In the genomic region with DNA sequence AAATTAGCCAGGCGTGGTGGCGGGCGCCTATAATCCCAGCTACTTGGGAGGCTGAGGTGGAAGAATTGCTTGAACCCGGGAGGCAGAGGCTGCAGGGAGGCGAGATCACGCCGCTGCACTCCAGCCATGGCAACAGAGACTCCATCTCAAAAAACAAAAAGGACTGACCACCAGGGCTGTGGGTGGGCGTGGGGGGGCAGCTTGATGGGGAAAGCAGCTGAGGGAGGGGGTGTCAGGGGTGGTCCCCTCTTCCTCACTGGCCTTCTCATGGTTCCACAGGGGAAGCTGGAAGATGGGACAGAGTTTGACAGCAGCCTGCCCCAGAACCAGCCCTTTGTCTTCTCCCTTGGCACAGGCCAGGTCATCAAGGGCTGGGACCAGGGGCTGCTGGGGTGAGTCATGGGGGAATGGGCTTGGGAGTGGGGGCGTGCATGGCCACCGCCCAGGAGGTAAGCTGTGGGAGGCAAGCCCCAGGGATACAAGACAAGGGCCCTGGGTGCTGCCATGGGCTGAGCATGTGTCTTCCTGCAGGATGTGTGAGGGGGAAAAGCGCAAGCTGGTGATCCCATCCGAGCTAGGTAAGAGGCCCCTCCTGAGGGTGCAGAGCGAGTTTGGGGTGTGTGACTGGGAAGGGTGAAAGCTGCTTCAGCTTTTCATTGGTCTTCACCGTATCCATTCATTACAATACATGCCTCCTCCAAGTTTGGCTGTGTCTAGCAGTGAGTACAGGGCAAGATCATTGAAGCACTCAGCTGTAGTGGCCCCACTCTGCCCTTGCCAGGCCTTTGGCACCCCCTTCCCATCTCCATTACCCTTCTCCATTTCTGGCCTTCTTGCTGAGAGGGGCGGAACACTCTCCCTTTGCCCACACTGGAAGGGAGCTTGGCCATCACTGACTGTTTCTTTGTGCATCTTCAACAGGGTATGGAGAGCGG, we compare ENCODE assay signal across 9 cellular contexts. TPM values are rescaled to one million over a fixed set of nuclear protein-coding genes. Genes with fewer than 3 reads are reported as not detected.
A peak's percentile ranks its signal among the peaks of the same experiment; 100 is the strongest.
DNase-seq lines count a peak whose midpoint lies in the region; ATAC-seq and TF ChIP-seq lines count a peak whose summit lies in the region.
"Had no signal": no experiment of that assay in that cellular context is flagged by ENCODE, and none has a peak within 500 bp of the region (broad histone marks: within the 10 kb centered on the region; RNA-seq: fewer than 3 reads in every experiment).

No MANE protein-coding gene starts in this region.

- POLR2A ChIA-PET in activated CD4-positive, alpha-beta T cell treated with anti-CD3 and anti-CD28 coated beads for 36 hours (lab: Charles Lee): interaction anchor here (0.5 kb wide), 1 partner anchor 41 kb away, joined by 4 read pairs; no protein-coding TSS in a partner anchor

- peaks cover 34% of the 10 kb centered on the region for H3K36me3 Mint-ChIP-seq in activated CD4-positive, alpha-beta T cell treated with anti-CD3 and anti-CD28 coated beads for 36 hours (ENCODE audit: low read depth)

- H3K27me3 ChIP-seq in hepatocyte: no peaks in the 10 kb centered on the region
- H3K27me3 ChIP-seq in stomach: no peaks in the 10 kb centered on the region

- 94% methylated on average over 16 of the region's 16 CpGs for WGBS in hepatocyte (ENCODE audit: low lambda C conversion rate, missing lambda C conversion rate)
- WGBS in stomach, 5 donors: 83 to 86% (median 85%) methylated on average over 13 to 16 of the region's 16 CpGs

- no peak for ATAC-seq in activated CD4-positive, alpha-beta T cell treated with anti-CD3 and anti-CD28 coated beads for 36 hours

- peaks cover 29% of the 10 kb centered on the region for H3K79me2 ChIP-seq in hepatocyte

- peak overlapping the region; percentile 86 for H3K4me3 Mint-ChIP-seq in activated CD4-positive, alpha-beta T cell treated with anti-CD3 and anti-CD28 coated beads for 36 hours

- intact Hi-C loops in activated CD4-positive, alpha-beta T cell treated with anti-CD3 and anti-CD28 coated beads for 36 hours (cut with DNase I, micrococcal nuclease): loop anchor here (5.0 to 10.0 kb wide), 3 partner anchors 36 to 1638 kb away; a partner anchor contains a TSS
- intact Hi-C loops in stomach (cut with DNase I; ENCODE audit: low total_unique reads): no loop called here

- peaks cover 23% of the 10 kb centered on the region for H3K4me1 ChIP-seq in hepatocyte (ENCODE audit: insufficient read depth)
- peaks cover 49 to 83% (median 78%) of the 10 kb centered on the region in 4 donors for H3K4me1 ChIP-seq in stomach

- TF ChIP-seq POLR2A in stomach (IDR thresholded peaks at IDR 0.05): no peak

- peaks cover 33% of the 10 kb centered on the region for H3K4me1 Mint-ChIP-seq in activated CD4-positive, alpha-beta T cell treated with anti-CD3 and anti-CD28 coated beads for 36 hours

- TF ChIP-seq CTCF in WI38 (IDR thresholded peaks at IDR 0.05; ENCODE audit: low read depth, low read length): no peak
- TF ChIP-seq CTCF in hepatocyte (IDR thresholded peaks at IDR 0.05; ENCODE audit: poor library complexity): no peak
- TF ChIP-seq CTCF in stomach (IDR thresholded peaks at IDR 0.05): no peak
- TF ChIP-seq CTCF in GM13977 (IDR thresholded peaks at IDR 0.05; ENCODE audit: extremely low read depth, insufficient read depth, missing control alignments): no peak

- no peaks in the 10 kb centered on the region for H3K9me3 Mint-ChIP-seq in activated CD4-positive, alpha-beta T cell treated with anti-CD3 and anti-CD28 coated beads for 36 hours (ENCODE audit: low read depth)

- no peaks in the 10 kb centered on the region for H4K20me1 ChIP-seq in hepatocyte (ENCODE audit: insufficient read depth, poor library complexity, severe bottlenecking)

- H2AFZ ChIP-seq in hepatocyte: no peak overlapping the region

- peak overlapping the region; percentile 80 for H3K4me2 ChIP-seq in hepatocyte

- H3K4me3 ChIP-seq in WI38 (ENCODE audit: low read depth, low read length) (peak overlapping the region; percentile 84), hepatocyte (no peak overlapping the region), stomach (peak overlapping the region in 2 of 4 donors; percentile 83 to 87)

- CTCF ChIA-PET in activated CD4-positive, alpha-beta T cell treated with anti-CD3 and anti-CD28 coated beads for 36 hours (lab: Charles Lee): interaction anchor here (0.5 to 1.5 kb wide), 5 partner anchors 28 to 61 kb away, joined by 3 to 6 read pairs (median 3); no protein-coding TSS in a partner anchor

- no peak for DNase-seq in activated CD4-positive, alpha-beta T cell treated with anti-CD3 and anti-CD28 coated beads for 36 hours
- no peak for DNase-seq in activated CD4-positive, alpha-beta T cell treated with anti-CD3 and anti-CD28 coated beads, Interleukin-2, amount 50 U/mL, for 48 hours
- no peak for DNase-seq in hepatocyte (ENCODE audit: low spot score)
- no peak for DNase-seq in stomach
- no peak for DNase-seq in COR-L47 (lab: John Stamatoyannopoulos, UW)
- DNase-seq in NCI-H748 (lab: John Stamatoyannopoulos, UW; ENCODE audit: unreplicated experiment): no peak
- DNase-seq in GM13977 (ENCODE audit: low spot score): no peak
- DNase-seq: C1 segment of cervical spinal cord had no signal

- H3K36me3 ChIP-seq in hepatocyte (replicated peaks; ENCODE audit: insufficient read depth, low read depth): no peaks in the 10 kb centered on the region
- H3K36me3 ChIP-seq in stomach: peaks cover 22 to 30% (median 25%) of the 10 kb centered on the region in 4 donors

- no peaks in the 10 kb centered on the region for H3K9me2 ChIP-seq in hepatocyte (replicated peaks; ENCODE audit: insufficient read depth)

- H3K27ac ChIP-seq in hepatocyte: peak overlapping the region; percentile 85
- peak overlapping the region; percentile 94 to 100 (median 99) for H3K27ac ChIP-seq in stomach

- H3K9me3 ChIP-seq in hepatocyte (ENCODE audit: low read depth): no peaks in the 10 kb centered on the region
- H3K9me3 ChIP-seq in stomach: no peaks in the 10 kb centered on the region

- H3K27ac Mint-ChIP-seq in activated CD4-positive, alpha-beta T cell treated with anti-CD3 and anti-CD28 coated beads for 36 hours: peak overlapping the region; percentile 42

- TF ChIP-seq EP300 in stomach (IDR thresholded peaks at IDR 0.05): no peak

- no peaks in the 10 kb centered on the region for H3K27me3 Mint-ChIP-seq in activated CD4-positive, alpha-beta T cell treated with anti-CD3 and anti-CD28 coated beads for 36 hours

- in situ Hi-C loops in GM13977 (cut with MboI; ENCODE audit: low pct_unique_long_range_greater_than_20kb, low sequenced_read_pairs, unreplicated experiment): no loop called here

RNA-seq across cellular contexts. Expression of a gene that starts 2.3 kb away (rescaled TPM):
- 10 to 100 TPM; 19.9 to 21.3 TPM for total RNA-seq in activated CD4-positive, alpha-beta T cell treated with anti-CD3 and anti-CD28 coated beads for 36 hours
- 57.7 and 73.5 TPM in 2 replicates for total RNA-seq in hepatocyte
- 349 and 421 TPM in 2 replicates for polyA plus RNA-seq in hepatocyte
- total RNA-seq in stomach: 10 to 100 TPM; 15.2 to 66.8 (median 47.7) TPM
- 100 to 1,000 TPM; 140 to 257 (median 251) TPM for polyA plus RNA-seq in stomach

RNA-seq across cellular contexts. Expression of a gene that starts 3.6 kb away (rescaled TPM):
- total RNA-seq in activated CD4-positive, alpha-beta T cell treated with anti-CD3 and anti-CD28 coated beads for 36 hours: 100 to 1,000 TPM; 261 to 267 TPM
- total RNA-seq in hepatocyte (86.8 and 96.1 TPM in 2 replicates), stomach (100 to 1,000 TPM in 1 of 5 donors, 10 to 100 TPM in 4; 39.3 to 179 (median 65.9) TPM)
- polyA plus RNA-seq in hepatocyte (222 and 229 TPM in 2 replicates), stomach (100 to 1,000 TPM in 2 of 3 donors, 10 to 100 TPM in 1; 80.6 to 234 (median 190) TPM)

RNA-seq across cellular contexts. Expression of a gene that starts 8.1 kb away (rescaled TPM):
- total RNA-seq in activated CD4-positive, alpha-beta T cell treated with anti-CD3 and anti-CD28 coated beads for 36 hours: 10 to 100 TPM in 1 of 2 experiments, 1 to 10 TPM in 1; 9.0 to 10.9 TPM
- total RNA-seq in hepatocyte (21.1 and 23.5 TPM in 2 replicates), stomach (100 to 1,000 TPM in 1 of 5 donors, 10 to 100 TPM in 4; 14.0 to 154 (median 27.4) TPM)
- polyA plus RNA-seq in hepatocyte (19.0 and 19.5 TPM in 2 replicates), stomach (10 to 100 TPM; 12.2 to 14.3 (median 14.1) TPM)

RNA-seq across cellular contexts. Expression of a gene that starts 8.8 kb away (rescaled TPM):
- 10 to 100 TPM; 80.0 to 80.3 TPM for total RNA-seq in activated CD4-positive, alpha-beta T cell treated with anti-CD3 and anti-CD28 coated beads for 36 hours
- total RNA-seq in hepatocyte (29.1 and 30.5 TPM in 2 replicates), stomach (100 to 1,000 TPM in 1 of 5 donors, 10 to 100 TPM in 3, 1 to 10 TPM in 1; 2.9 to 167 (median 17.4) TPM)
- polyA plus RNA-seq in hepatocyte (116 and 117 TPM in 2 replicates), stomach (100 to 1,000 TPM in 1 of 3 donors, 10 to 100 TPM in 2; 86.4 to 132 (median 97.7) TPM)

RNA-seq across cellular contexts. Expression of a gene that starts 12.8 kb away (rescaled TPM):
- total RNA-seq in activated CD4-positive, alpha-beta T cell treated with anti-CD3 and anti-CD28 coated beads for 36 hours: 10 to 100 TPM; 21.9 to 23.1 TPM
- 12.8 and 13.4 TPM in 2 replicates for total RNA-seq in hepatocyte
- polyA plus RNA-seq in hepatocyte: 58.4 and 61.7 TPM in 2 replicates
- 10 to 100 TPM in 4 of 5 donors, 1 to 10 TPM in 1; 8.3 to 61.8 (median 14.9) TPM for total RNA-seq in stomach
- polyA plus RNA-seq in stomach: 100 to 1,000 TPM in 2 of 3 donors, 10 to 100 TPM in 1; 69.8 to 115 (median 106) TPM
